Comparison of ENCODE assay signal across 1 cellular context in genomic region chr1:226995064-226995965, GRCh38.
TF ChIP-seq lines count a peak whose summit lies in the region.

No MANE protein-coding gene starts in this region.

TF ChIP-seq in H1, 55 proteins besides CTCF, POLR2A, EP300 and RAD21 (continued from another document):
- TF ChIP-seq, protein P1, sequence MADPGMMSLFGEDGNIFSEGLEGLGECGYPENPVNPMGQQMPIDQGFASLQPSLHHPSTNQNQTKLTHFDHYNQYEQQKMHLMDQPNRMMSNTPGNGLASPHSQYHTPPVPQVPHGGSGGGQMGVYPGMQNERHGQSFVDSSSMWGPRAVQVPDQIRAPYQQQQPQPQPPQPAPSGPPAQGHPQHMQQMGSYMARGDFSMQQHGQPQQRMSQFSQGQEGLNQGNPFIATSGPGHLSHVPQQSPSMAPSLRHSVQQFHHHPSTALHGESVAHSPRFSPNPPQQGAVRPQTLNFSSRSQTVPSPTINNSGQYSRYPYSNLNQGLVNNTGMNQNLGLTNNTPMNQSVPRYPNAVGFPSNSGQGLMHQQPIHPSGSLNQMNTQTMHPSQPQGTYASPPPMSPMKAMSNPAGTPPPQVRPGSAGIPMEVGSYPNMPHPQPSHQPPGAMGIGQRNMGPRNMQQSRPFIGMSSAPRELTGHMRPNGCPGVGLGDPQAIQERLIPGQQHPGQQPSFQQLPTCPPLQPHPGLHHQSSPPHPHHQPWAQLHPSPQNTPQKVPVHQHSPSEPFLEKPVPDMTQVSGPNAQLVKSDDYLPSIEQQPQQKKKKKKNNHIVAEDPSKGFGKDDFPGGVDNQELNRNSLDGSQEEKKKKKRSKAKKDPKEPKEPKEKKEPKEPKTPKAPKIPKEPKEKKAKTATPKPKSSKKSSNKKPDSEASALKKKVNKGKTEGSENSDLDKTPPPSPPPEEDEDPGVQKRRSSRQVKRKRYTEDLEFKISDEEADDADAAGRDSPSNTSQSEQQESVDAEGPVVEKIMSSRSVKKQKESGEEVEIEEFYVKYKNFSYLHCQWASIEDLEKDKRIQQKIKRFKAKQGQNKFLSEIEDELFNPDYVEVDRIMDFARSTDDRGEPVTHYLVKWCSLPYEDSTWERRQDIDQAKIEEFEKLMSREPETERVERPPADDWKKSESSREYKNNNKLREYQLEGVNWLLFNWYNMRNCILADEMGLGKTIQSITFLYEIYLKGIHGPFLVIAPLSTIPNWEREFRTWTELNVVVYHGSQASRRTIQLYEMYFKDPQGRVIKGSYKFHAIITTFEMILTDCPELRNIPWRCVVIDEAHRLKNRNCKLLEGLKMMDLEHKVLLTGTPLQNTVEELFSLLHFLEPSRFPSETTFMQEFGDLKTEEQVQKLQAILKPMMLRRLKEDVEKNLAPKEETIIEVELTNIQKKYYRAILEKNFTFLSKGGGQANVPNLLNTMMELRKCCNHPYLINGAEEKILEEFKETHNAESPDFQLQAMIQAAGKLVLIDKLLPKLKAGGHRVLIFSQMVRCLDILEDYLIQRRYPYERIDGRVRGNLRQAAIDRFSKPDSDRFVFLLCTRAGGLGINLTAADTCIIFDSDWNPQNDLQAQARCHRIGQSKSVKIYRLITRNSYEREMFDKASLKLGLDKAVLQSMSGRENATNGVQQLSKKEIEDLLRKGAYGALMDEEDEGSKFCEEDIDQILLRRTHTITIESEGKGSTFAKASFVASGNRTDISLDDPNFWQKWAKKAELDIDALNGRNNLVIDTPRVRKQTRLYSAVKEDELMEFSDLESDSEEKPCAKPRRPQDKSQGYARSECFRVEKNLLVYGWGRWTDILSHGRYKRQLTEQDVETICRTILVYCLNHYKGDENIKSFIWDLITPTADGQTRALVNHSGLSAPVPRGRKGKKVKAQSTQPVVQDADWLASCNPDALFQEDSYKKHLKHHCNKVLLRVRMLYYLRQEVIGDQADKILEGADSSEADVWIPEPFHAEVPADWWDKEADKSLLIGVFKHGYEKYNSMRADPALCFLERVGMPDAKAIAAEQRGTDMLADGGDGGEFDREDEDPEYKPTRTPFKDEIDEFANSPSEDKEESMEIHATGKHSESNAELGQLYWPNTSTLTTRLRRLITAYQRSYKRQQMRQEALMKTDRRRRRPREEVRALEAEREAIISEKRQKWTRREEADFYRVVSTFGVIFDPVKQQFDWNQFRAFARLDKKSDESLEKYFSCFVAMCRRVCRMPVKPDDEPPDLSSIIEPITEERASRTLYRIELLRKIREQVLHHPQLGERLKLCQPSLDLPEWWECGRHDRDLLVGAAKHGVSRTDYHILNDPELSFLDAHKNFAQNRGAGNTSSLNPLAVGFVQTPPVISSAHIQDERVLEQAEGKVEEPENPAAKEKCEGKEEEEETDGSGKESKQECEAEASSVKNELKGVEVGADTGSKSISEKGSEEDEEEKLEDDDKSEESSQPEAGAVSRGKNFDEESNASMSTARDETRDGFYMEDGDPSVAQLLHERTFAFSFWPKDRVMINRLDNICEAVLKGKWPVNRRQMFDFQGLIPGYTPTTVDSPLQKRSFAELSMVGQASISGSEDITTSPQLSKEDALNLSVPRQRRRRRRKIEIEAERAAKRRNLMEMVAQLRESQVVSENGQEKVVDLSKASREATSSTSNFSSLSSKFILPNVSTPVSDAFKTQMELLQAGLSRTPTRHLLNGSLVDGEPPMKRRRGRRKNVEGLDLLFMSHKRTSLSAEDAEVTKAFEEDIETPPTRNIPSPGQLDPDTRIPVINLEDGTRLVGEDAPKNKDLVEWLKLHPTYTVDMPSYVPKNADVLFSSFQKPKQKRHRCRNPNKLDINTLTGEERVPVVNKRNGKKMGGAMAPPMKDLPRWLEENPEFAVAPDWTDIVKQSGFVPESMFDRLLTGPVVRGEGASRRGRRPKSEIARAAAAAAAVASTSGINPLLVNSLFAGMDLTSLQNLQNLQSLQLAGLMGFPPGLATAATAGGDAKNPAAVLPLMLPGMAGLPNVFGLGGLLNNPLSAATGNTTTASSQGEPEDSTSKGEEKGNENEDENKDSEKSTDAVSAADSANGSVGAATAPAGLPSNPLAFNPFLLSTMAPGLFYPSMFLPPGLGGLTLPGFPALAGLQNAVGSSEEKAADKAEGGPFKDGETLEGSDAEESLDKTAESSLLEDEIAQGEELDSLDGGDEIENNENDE (IDR thresholded peaks at IDR 0.05; ENCODE audit: insufficient replicate concordance, low read length): peak; percentile 43
- no peak for TF ChIP-seq TCF12 (IDR thresholded peaks at IDR 0.05; ENCODE audit: low read depth, low read length)
- no peak for TF ChIP-seq SIRT6 (IDR thresholded peaks at IDR 0.05; ENCODE audit: low read length)
- no peak for TF ChIP-seq SUZ12 (IDR thresholded peaks at IDR 0.05; ENCODE audit: low read length)
- no peak for TF ChIP-seq EGR1 (IDR thresholded peaks at IDR 0.05; ENCODE audit: borderline replicate concordance, low read depth, low read length)
- TF ChIP-seq KDM4A (IDR thresholded peaks at IDR 0.05; ENCODE audit: low read depth, low read length, severe bottlenecking): no peak
